1 cellular context compared by ENCODE assay signal in the genomic region with DNA sequence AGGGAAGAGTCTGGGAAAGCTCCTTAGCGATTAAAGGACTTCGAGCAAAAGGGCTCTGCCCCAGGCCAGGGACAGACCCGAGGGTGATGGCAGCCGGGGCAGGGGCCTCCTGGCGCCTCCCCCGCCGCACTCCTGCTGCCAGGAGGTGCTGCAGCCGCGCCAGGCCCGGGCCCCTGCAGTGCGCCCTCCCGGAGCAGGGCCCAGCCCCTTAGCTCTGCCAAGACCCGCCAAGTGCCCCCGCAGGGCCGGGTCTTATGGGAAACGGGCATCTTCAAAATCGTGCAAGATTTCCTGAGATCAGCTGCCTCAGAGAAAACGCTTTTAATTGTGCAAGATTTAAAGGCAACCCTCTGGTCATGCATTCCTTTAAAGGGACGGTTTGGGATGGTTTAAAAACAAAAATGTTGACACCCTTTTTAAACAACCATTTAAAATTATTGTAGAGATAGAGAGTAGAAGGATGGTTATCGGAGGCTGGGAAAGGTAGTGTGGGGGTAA.
TF ChIP-seq lines count a peak whose summit lies in the region.

No MANE protein-coding gene starts in this region.

TF ChIP-seq in HepG2, 621 proteins besides CTCF, POLR2A, EP300 and RAD21 (continued from another document and continues in another):
- TF ChIP-seq KAT8 (CRISPR knock-in tag; IDR thresholded peaks at IDR 0.05) = 0 out of 2 replicates have a peak, but pooled peaks have one; percentile 57
- TF ChIP-seq NFYC (CRISPR knock-in tag; IDR thresholded peaks at IDR 0.05) = no peak
- TF ChIP-seq TAF15 (IDR thresholded peaks at IDR 0.05; ENCODE audit: low read depth, low read length, poor library complexity, severe bottlenecking) = no peak
- TF ChIP-seq, protein P1, sequence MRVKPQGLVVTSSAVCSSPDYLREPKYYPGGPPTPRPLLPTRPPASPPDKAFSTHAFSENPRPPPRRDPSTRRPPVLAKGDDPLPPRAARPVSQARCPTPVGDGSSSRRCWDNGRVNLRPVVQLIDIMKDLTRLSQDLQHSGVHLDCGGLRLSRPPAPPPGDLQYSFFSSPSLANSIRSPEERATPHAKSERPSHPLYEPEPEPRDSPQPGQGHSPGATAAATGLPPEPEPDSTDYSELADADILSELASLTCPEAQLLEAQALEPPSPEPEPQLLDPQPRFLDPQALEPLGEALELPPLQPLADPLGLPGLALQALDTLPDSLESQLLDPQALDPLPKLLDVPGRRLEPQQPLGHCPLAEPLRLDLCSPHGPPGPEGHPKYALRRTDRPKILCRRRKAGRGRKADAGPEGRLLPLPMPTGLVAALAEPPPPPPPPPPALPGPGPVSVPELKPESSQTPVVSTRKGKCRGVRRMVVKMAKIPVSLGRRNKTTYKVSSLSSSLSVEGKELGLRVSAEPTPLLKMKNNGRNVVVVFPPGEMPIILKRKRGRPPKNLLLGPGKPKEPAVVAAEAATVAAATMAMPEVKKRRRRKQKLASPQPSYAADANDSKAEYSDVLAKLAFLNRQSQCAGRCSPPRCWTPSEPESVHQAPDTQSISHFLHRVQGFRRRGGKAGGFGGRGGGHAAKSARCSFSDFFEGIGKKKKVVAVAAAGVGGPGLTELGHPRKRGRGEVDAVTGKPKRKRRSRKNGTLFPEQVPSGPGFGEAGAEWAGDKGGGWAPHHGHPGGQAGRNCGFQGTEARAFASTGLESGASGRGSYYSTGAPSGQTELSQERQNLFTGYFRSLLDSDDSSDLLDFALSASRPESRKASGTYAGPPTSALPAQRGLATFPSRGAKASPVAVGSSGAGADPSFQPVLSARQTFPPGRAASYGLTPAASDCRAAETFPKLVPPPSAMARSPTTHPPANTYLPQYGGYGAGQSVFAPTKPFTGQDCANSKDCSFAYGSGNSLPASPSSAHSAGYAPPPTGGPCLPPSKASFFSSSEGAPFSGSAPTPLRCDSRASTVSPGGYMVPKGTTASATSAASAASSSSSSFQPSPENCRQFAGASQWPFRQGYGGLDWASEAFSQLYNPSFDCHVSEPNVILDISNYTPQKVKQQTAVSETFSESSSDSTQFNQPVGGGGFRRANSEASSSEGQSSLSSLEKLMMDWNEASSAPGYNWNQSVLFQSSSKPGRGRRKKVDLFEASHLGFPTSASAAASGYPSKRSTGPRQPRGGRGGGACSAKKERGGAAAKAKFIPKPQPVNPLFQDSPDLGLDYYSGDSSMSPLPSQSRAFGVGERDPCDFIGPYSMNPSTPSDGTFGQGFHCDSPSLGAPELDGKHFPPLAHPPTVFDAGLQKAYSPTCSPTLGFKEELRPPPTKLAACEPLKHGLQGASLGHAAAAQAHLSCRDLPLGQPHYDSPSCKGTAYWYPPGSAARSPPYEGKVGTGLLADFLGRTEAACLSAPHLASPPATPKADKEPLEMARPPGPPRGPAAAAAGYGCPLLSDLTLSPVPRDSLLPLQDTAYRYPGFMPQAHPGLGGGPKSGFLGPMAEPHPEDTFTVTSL (CRISPR knock-in tag; IDR thresholded peaks at IDR 0.05; ENCODE audit: borderline replicate concordance) = no peak
- no peak for TF ChIP-seq NFIB (CRISPR knock-in tag; IDR thresholded peaks at IDR 0.05; ENCODE audit: borderline replicate concordance)
- no peak for TF ChIP-seq ZNF207 (IDR thresholded peaks at IDR 0.05; ENCODE audit: borderline replicate concordance)
- no peak; the same call in 1 of the 2 replicates for TF ChIP-seq TMF1 (CRISPR knock-in tag; IDR thresholded peaks at IDR 0.05; ENCODE audit: low read depth)
- TF ChIP-seq ZNF260 (CRISPR knock-in tag; IDR thresholded peaks at IDR 0.05; ENCODE audit: borderline replicate concordance, low read depth) = no peak
- no peak for TF ChIP-seq ZEB1 (IDR thresholded peaks at IDR 0.05; ENCODE audit: insufficient replicate concordance, low read depth)
- TF ChIP-seq GLI4 (CRISPR knock-in tag; IDR thresholded peaks at IDR 0.05; ENCODE audit: borderline replicate concordance) = no peak
- TF ChIP-seq ZNF121 (CRISPR knock-in tag; IDR thresholded peaks at IDR 0.05) = no peak
- no peak for TF ChIP-seq SP5 (CRISPR knock-in tag; IDR thresholded peaks at IDR 0.05; ENCODE audit: borderline replicate concordance, low read depth)
- no peak for TF ChIP-seq ZIK1 (CRISPR knock-in tag; IDR thresholded peaks at IDR 0.05; ENCODE audit: borderline replicate concordance, low read depth)
- no peak for TF ChIP-seq SYNCRIP (IDR thresholded peaks at IDR 0.05; ENCODE audit: insufficient read depth, low read depth, low read length)
- TF ChIP-seq RARG (CRISPR knock-in tag; IDR thresholded peaks at IDR 0.05; ENCODE audit: low read depth) = 0 out of 2 replicates have a peak, but pooled peaks have one; percentile 17
- TF ChIP-seq GZF1 (CRISPR knock-in tag; IDR thresholded peaks at IDR 0.05) = no peak
- TF ChIP-seq NBN (conservative IDR thresholded peaks at IDR 0.05) = no peak
- no peak for TF ChIP-seq ZKSCAN8 (CRISPR knock-in tag; IDR thresholded peaks at IDR 0.05; ENCODE audit: borderline replicate concordance)
- TF ChIP-seq CENPT (CRISPR knock-in tag; IDR thresholded peaks at IDR 0.05; ENCODE audit: low read depth) = no peak
- no peak for TF ChIP-seq NCOA5 (CRISPR knock-in tag; IDR thresholded peaks at IDR 0.05)
- no peak; the same call in 1 of the 2 replicates for TF ChIP-seq ZFP90 (CRISPR knock-in tag; IDR thresholded peaks at IDR 0.05; ENCODE audit: borderline replicate concordance)
- TF ChIP-seq RBM22 (optimal IDR thresholded peaks at IDR 0.05; ENCODE audit: low read length) = peak; percentile 45
- no peak for TF ChIP-seq ZNF570 (CRISPR knock-in tag; IDR thresholded peaks at IDR 0.05; ENCODE audit: borderline replicate concordance)
- peak; percentile 6; the same call in 1 of the 2 replicates for TF ChIP-seq ZNF792 (CRISPR knock-in tag; IDR thresholded peaks at IDR 0.05)
- TF ChIP-seq, protein P2, sequence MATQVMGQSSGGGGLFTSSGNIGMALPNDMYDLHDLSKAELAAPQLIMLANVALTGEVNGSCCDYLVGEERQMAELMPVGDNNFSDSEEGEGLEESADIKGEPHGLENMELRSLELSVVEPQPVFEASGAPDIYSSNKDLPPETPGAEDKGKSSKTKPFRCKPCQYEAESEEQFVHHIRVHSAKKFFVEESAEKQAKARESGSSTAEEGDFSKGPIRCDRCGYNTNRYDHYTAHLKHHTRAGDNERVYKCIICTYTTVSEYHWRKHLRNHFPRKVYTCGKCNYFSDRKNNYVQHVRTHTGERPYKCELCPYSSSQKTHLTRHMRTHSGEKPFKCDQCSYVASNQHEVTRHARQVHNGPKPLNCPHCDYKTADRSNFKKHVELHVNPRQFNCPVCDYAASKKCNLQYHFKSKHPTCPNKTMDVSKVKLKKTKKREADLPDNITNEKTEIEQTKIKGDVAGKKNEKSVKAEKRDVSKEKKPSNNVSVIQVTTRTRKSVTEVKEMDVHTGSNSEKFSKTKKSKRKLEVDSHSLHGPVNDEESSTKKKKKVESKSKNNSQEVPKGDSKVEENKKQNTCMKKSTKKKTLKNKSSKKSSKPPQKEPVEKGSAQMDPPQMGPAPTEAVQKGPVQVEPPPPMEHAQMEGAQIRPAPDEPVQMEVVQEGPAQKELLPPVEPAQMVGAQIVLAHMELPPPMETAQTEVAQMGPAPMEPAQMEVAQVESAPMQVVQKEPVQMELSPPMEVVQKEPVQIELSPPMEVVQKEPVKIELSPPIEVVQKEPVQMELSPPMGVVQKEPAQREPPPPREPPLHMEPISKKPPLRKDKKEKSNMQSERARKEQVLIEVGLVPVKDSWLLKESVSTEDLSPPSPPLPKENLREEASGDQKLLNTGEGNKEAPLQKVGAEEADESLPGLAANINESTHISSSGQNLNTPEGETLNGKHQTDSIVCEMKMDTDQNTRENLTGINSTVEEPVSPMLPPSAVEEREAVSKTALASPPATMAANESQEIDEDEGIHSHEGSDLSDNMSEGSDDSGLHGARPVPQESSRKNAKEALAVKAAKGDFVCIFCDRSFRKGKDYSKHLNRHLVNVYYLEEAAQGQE (IDR thresholded peaks at IDR 0.05; ENCODE audit: borderline replicate concordance in 1 of 2, low read depth in 1 of 2, low read length in 2 of 2) = no peak
- 0 out of 2 replicates have a peak, but pooled peaks have one; percentile 1 for TF ChIP-seq ZNF788 (CRISPR knock-in tag; IDR thresholded peaks at IDR 0.05; ENCODE audit: borderline replicate concordance)
- TF ChIP-seq, protein P3, sequence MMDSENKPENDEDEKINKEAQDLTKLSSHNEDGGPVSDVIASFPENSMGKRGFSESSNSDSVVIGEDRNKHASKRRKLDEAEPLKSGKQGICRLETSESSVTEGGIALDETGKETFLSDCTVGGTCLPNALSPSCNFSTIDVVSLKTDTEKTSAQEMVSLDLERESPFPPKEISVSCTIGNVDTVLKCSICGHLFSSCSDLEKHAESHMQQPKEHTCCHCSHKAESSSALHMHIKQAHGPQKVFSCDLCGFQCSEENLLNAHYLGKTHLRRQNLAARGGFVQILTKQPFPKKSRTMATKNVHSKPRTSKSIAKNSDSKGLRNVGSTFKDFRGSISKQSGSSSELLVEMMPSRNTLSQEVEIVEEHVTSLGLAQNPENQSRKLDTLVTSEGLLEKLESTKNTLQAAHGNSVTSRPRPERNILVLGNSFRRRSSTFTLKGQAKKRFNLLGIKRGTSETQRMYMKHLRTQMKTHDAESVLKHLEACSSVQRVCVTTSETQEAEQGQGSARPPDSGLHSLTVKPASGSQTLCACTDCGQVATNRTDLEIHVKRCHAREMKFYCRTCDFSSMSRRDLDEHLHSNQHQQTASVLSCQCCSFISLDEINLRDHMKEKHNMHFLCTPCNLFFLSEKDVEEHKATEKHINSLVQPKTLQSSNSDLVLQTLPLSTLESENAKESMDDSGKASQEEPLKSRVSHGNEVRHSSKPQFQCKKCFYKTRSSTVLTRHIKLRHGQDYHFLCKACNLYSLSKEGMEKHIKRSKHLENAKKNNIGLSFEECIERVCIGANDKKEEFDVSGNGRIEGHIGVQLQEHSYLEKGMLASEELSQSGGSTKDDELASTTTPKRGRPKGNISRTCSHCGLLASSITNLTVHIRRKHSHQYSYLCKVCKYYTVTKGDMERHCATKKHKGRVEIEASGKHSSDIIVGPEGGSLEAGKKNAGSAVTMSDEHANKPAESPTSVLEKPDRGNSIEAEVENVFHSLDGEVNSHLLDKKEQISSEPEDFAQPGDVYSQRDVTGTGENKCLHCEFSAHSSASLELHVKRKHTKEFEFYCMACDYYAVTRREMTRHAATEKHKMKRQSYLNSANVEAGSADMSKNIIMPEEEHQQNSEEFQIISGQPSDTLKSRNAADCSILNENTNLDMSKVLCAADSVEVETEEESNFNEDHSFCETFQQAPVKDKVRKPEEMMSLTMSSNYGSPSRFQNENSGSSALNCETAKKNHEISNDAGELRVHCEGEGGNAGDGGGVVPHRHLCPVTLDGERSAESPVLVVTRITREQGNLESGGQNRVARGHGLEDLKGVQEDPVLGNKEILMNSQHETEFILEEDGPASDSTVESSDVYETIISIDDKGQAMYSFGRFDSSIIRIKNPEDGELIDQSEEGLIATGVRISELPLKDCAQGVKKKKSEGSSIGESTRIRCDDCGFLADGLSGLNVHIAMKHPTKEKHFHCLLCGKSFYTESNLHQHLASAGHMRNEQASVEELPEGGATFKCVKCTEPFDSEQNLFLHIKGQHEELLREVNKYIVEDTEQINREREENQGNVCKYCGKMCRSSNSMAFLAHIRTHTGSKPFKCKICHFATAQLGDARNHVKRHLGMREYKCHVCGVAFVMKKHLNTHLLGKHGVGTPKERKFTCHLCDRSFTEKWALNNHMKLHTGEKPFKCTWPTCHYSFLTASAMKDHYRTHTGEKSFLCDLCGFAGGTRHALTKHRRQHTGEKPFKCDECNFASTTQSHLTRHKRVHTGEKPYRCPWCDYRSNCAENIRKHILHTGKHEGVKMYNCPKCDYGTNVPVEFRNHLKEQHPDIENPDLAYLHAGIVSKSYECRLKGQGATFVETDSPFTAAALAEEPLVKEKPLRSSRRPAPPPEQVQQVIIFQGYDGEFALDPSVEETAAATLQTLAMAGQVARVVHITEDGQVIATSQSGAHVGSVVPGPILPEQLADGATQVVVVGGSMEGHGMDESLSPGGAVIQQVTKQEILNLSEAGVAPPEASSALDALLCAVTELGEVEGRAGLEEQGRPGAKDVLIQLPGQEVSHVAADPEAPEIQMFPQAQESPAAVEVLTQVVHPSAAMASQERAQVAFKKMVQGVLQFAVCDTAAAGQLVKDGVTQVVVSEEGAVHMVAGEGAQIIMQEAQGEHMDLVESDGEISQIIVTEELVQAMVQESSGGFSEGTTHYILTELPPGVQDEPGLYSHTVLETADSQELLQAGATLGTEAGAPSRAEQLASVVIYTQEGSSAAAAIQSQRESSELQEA (CRISPR knock-in tag; IDR thresholded peaks at IDR 0.05; ENCODE audit: not compliant biosample characterization) = peak; percentile 14
- TF ChIP-seq, protein P4, sequence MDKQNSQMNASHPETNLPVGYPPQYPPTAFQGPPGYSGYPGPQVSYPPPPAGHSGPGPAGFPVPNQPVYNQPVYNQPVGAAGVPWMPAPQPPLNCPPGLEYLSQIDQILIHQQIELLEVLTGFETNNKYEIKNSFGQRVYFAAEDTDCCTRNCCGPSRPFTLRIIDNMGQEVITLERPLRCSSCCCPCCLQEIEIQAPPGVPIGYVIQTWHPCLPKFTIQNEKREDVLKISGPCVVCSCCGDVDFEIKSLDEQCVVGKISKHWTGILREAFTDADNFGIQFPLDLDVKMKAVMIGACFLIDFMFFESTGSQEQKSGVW (CRISPR knock-in tag; IDR thresholded peaks at IDR 0.05; ENCODE audit: borderline replicate concordance) = no peak
- TF ChIP-seq WIZ (CRISPR knock-in tag; IDR thresholded peaks at IDR 0.05) = no peak
- 0 out of 2 replicates have a peak, but pooled peaks have one; percentile 35 for TF ChIP-seq ZNF354B (CRISPR knock-in tag; IDR thresholded peaks at IDR 0.05)
- TF ChIP-seq, protein P5, sequence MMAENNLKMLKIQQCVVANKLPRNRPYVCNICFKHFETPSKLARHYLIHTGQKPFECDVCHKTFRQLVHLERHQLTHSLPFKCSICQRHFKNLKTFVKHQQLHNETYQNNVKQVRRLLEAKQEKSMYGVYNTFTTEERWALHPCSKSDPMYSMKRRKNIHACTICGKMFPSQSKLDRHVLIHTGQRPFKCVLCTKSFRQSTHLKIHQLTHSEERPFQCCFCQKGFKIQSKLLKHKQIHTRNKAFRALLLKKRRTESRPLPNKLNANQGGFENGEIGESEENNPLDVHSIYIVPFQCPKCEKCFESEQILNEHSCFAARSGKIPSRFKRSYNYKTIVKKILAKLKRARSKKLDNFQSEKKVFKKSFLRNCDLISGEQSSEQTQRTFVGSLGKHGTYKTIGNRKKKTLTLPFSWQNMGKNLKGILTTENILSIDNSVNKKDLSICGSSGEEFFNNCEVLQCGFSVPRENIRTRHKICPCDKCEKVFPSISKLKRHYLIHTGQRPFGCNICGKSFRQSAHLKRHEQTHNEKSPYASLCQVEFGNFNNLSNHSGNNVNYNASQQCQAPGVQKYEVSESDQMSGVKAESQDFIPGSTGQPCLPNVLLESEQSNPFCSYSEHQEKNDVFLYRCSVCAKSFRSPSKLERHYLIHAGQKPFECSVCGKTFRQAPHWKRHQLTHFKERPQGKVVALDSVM (CRISPR knock-in tag; IDR thresholded peaks at IDR 0.05) = no peak
- TF ChIP-seq AGO2 (optimal IDR thresholded peaks at IDR 0.05; ENCODE audit: low read depth, low read length) = peak; percentile 77
- TF ChIP-seq, protein P6, sequence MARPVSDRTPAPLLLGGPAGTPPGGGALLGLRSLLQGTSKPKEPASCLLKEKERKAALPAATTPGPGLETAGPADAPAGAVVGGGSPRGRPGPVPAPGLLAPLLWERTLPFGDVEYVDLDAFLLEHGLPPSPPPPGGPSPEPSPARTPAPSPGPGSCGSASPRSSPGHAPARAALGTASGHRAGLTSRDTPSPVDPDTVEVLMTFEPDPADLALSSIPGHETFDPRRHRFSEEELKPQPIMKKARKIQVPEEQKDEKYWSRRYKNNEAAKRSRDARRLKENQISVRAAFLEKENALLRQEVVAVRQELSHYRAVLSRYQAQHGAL (CRISPR knock-in tag; IDR thresholded peaks at IDR 0.05; ENCODE audit: not compliant biosample characterization) = peak; percentile 13
- 0 out of 2 replicates have a peak, but pooled peaks have one; percentile 19 for TF ChIP-seq ZNF558 (CRISPR knock-in tag; IDR thresholded peaks at IDR 0.05; ENCODE audit: borderline replicate concordance)
- TF ChIP-seq ZFY (CRISPR knock-in tag; IDR thresholded peaks at IDR 0.05) = peak; percentile 77
- no peak for TF ChIP-seq ERF (CRISPR knock-in tag; IDR thresholded peaks at IDR 0.05)
- no peak for TF ChIP-seq KLF15 (CRISPR knock-in tag; IDR thresholded peaks at IDR 0.05; ENCODE audit: borderline replicate concordance)
- no peak for TF ChIP-seq TBP (CRISPR knock-in tag; IDR thresholded peaks at IDR 0.05)
